Comparison of ENCODE assay signal across 8 cellular contexts in the genomic region with DNA sequence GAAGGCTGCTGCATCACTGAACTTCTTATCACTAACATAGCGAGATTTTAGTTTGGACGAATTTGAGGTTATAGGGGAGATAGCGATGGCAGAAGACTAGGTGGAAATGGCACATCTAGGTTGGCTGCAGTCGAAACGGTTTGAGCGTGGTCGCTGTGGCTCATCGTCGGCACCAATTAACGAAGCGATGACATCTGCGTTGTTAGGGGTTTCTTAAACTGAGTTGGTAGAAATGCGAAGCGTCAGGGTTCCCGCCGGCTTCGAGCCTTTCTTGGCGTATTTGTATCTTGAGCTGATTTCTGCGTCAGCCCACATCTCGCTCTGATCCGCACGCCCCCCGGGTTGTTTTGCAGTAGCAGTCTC. TPM values are rescaled to one million over a fixed set of nuclear protein-coding genes. Genes with fewer than 3 reads are reported as not detected.
DNase-seq lines count a peak whose midpoint lies in the region; ATAC-seq, FAIRE-seq and TF ChIP-seq lines count a peak whose summit lies in the region.

No MANE protein-coding gene starts in this region.

- no peak; the same call in 1 of the 2 replicates for TF ChIP-seq POLR2A in K562 (conservative IDR thresholded peaks at IDR 0.05)

- H3K9me1 ChIP-seq in K562 (ENCODE audit: control insufficient read depth, insufficient read depth, low read length), result no peaks in the 10 kb centered on the region

- POLR2A ChIA-PET in K562 (lab: Yijun Ruan, JAX), result interaction anchor here (0.6 to 2.3 kb wide), 28 partner anchors 9 to 1353 kb away, joined by 3 to 18 read pairs (median 4); a partner anchor contains a TSS

- in situ Hi-C loops in K562 (cut with MboI), result no loop called here

- H3K4me1 ChIP-seq in BE2C, result peaks cover 7% of the 10 kb centered on the region
- H3K4me1 ChIP-seq in K562 (replicated peaks in 1 of 2; ENCODE audit: control insufficient read depth in 2 of 2, insufficient read depth in 2 of 2, low read length in 2 of 2), result peaks cover 0 to 3% of the 10 kb centered on the region in 2 experiments; a peak in 3 of 5 replicates

- peak overlapping the region; percentile 63 for H2AFZ ChIP-seq in SU-DHL-6 (ENCODE audit: low read depth, low read length, severe bottlenecking)
- peak overlapping the region; percentile 96 for H2AFZ ChIP-seq in K562 (ENCODE audit: low read depth, low read length)

- no peaks in the 10 kb centered on the region for H3K9me3 ChIP-seq in BE2C
- no peaks in the 10 kb centered on the region for H3K9me3 ChIP-seq in SU-DHL-6 (ENCODE audit: insufficient read depth, low read length)
- H3K9me3 ChIP-seq in K562 (replicated peaks; ENCODE audit: control insufficient read depth, insufficient read depth, low read depth, low read length), result no peaks in the 10 kb centered on the region

- BruUV-seq in K562 (replicated peaks; lab: Mats Ljungman, UMichigan), result TSS peak; percentile 84

- peak; percentile 59 for DNase-seq in BE2C
- DNase-seq in K562 (ENCODE audit: extremely low read depth in 1 of 4, low spot score in 3 of 4), result peak in 3 of 4 experiments; percentile 11 to 57 (median 23)
- no peak for DNase-seq in kidney epithelial cell (ENCODE audit: low read depth)
- DNase-seq in stimulated activated CD4-positive, alpha-beta T cell treated with anti-CD3 and anti-CD28 coated beads, Interleukin-1b, Interleukin-23, amount 100 ng/mL, for 4 hours (ENCODE audit: low read depth in 2 of 2), result peak; percentile 24 to 25
- DNase-seq in KG1 (lab: John Stamatoyannopoulos, UW), result no peak

- CTCF ChIA-PET in K562 (lab: Yijun Ruan, JAX; ENCODE audit: low intra/inter-chr PET ratio), result no interaction called here

- 0% methylated on average over 19 of the region's 23 CpGs for WGBS in K562 (ENCODE audit: insufficient coverage, low coverage, missing lambda C conversion rate)

- TF ChIP-seq EP300 in K562 (IDR thresholded peaks at IDR 0.05; ENCODE audit: low read length), result no peak

- H3F3A ChIP-seq in SU-DHL-6 (ENCODE audit: insufficient read depth), result no peaks in the 10 kb centered on the region

- H3K36me3 ChIP-seq in BE2C (no peaks in the 10 kb centered on the region; the same call in none of the 2 replicates), SU-DHL-6 (ENCODE audit: low read length) (no peaks in the 10 kb centered on the region), K562 (ENCODE audit: control insufficient read depth, insufficient read depth, low read length) (peaks cover 19% of the 10 kb centered on the region; the same call in 1 of the 3 replicates), kidney epithelial cell (ENCODE audit: control insufficient read depth, insufficient read depth, low read length) (no peaks in the 10 kb centered on the region)

- H4K20me1 ChIP-seq in SU-DHL-6 (ENCODE audit: low read depth, low read length) (peaks cover 8% of the 10 kb centered on the region; the same call in 1 of the 2 replicates), K562 (replicated peaks; ENCODE audit: control insufficient read depth, insufficient read depth, low read length) (peaks cover 2% of the 10 kb centered on the region; the same call in 1 of the 2 replicates)

- peak overlapping the region; percentile 95 for H3K4me3 ChIP-seq in BE2C (ENCODE audit: low read depth, low read length)
- peak overlapping the region; percentile 67 for H3K4me3 ChIP-seq in SU-DHL-6 (ENCODE audit: insufficient read depth, low read length, poor library complexity, severe bottlenecking)
- peak overlapping the region; percentile 97 for H3K4me3 ChIP-seq in K562
- H3K4me3 ChIP-seq in kidney epithelial cell (ENCODE audit: low read depth, low read length), result peak overlapping the region; percentile 85

- TF ChIP-seq RAD21 in K562 (CRISPR knock-in tag; conservative IDR thresholded peaks at IDR 0.05 in 1 of 2, IDR thresholded peaks at IDR 0.05 in 1 of 2), result no peak

- no peak for FAIRE-seq in K562 (lab: Jason Lieb, UNC)

- H3K79me2 ChIP-seq in SU-DHL-6 (ENCODE audit: insufficient read depth, low read length) (peaks cover 52% of the 10 kb centered on the region), K562 (ENCODE audit: control insufficient read depth, insufficient read depth, low read length) (peaks cover 86% of the 10 kb centered on the region)

- H3K27me3 ChIP-seq in BE2C (no peaks in the 10 kb centered on the region), SU-DHL-6 (ENCODE audit: low read length) (no peaks in the 10 kb centered on the region), K562 (ENCODE audit: control insufficient read depth in 2 of 2, insufficient read depth in 2 of 2, low read length in 2 of 2) (no peaks in the 10 kb centered on the region), kidney epithelial cell (ENCODE audit: control insufficient read depth, insufficient read depth, low read length) (no peaks in the 10 kb centered on the region)

- peak overlapping the region; percentile 71 for H3K27ac ChIP-seq in SU-DHL-6 (ENCODE audit: low read depth, low read length)
- peak overlapping the region; percentile 98 for H3K27ac ChIP-seq in K562 (ENCODE audit: extremely low read depth, low read depth, low read length)

- no peaks in the 10 kb centered on the region for H3K9me2 ChIP-seq in SU-DHL-6 (replicated peaks; ENCODE audit: insufficient read depth, low read length)

- peak overlapping the region; percentile 87 for H3K9ac ChIP-seq in SU-DHL-6 (ENCODE audit: low read length)
- peak overlapping the region; percentile 96 to 98 for H3K9ac ChIP-seq in K562 (ENCODE audit: insufficient read depth in 1 of 2, low read depth in 2 of 2, low read length in 2 of 2)

- H3K4me2 ChIP-seq in SU-DHL-6 (ENCODE audit: low read depth, low read length, poor library complexity, severe bottlenecking) (peak overlapping the region; percentile 94), K562 (ENCODE audit: insufficient read depth, low read length) (peak overlapping the region; percentile 95)

- intact Hi-C loops in K562 (cut with micrococcal nuclease), result loop anchor here (5.0 to 10.0 kb wide), 4 partner anchors 51 to 1283 kb away; a partner anchor contains a TSS

- no peak for TF ChIP-seq CTCF in BE2C (IDR thresholded peaks at IDR 0.05; ENCODE audit: low read depth, low read length)
- no peak for TF ChIP-seq CTCF in SU-DHL-6 (IDR thresholded peaks at IDR 0.05; ENCODE audit: insufficient read depth, low read length, poor library complexity, severe bottlenecking)
- no peak for TF ChIP-seq CTCF in K562 (IDR thresholded peaks at IDR 0.05 in 2 of 3, conservative IDR thresholded peaks at IDR 0.05 in 1 of 3; ENCODE audit: insufficient read depth in 2 of 3, low read depth in 1 of 3, low read length in 3 of 3)
- no peak for TF ChIP-seq CTCF in kidney epithelial cell (IDR thresholded peaks at IDR 0.05; ENCODE audit: insufficient read depth, low read length, poor library complexity, severe bottlenecking)

- ATAC-seq in GM19025 (IDR thresholded peaks at IDR 0.05; ENCODE audit: low read depth, unreplicated experiment) (peak; percentile 13), HG03342 (IDR thresholded peaks at IDR 0.05; ENCODE audit: unreplicated experiment) (peak; percentile 13), K562 (peak; percentile 49)

TF ChIP-seq in K562, 482 proteins besides CTCF, POLR2A, EP300 and RAD21 (continues in another document):
- TF ChIP-seq ZNF507 (tag; conservative IDR thresholded peaks at IDR 0.05) (no peak), CREBBP (IDR thresholded peaks at IDR 0.05; ENCODE audit: low read depth, low read length) (no peak), CBFA2T2 (conservative IDR thresholded peaks at IDR 0.05) (no peak), ZBTB8A (IDR thresholded peaks at IDR 0.05; ENCODE audit: partially characterized antibody) (no peak), HDAC6 (IDR thresholded peaks at IDR 0.05; ENCODE audit: low read depth, low read length) (no peak), PTTG1 (tag; IDR thresholded peaks at IDR 0.05; ENCODE audit: low read depth) (no peak)

RNA-seq across cellular contexts. Expression of a gene that starts 0.3 kb away (rescaled TPM):
- polyA plus RNA-seq in BE2C (2012; ENCODE audit: insufficient read depth, insufficient read length, low read depth), result 1.8 TPM
- 12.5 and 19.1 TPM in 2 replicates for total RNA-seq in K562 (2011; cell fraction: chromatin; rRNA removed; ENCODE audit: low replicate concordance)
- 12.8 and 13.6 TPM in 2 replicates for total RNA-seq in K562 (2011; cell fraction: nucleolus; rRNA removed)
- 15.6 and 22.5 TPM in 2 replicates for total RNA-seq in K562 (2011; cell fraction: nucleoplasm; rRNA removed)
- total RNA-seq in K562 (2014; rRNA removed), result 3.3 and 4.5 TPM in 2 replicates
- 4.4 and 4.5 TPM in 2 replicates for total RNA-seq in K562 (2014; rRNA removed; fragmentation: Illumina TruSeq; extraction: Trizol)
- total RNA-seq in K562 (2015; rRNA removed; fragmentation: Illumina TruSeq; extraction: Trizol), result 3.9 and 5.2 TPM in 2 replicates
- total RNA-seq in K562 (2021), result 3.0 and 3.4 TPM in 2 replicates
- polyA plus RNA-seq in K562 (2011; rRNA removed), result 3.1 and 4.3 TPM in 2 replicates
- polyA plus RNA-seq in K562 (2011; cell fraction: cytosol; rRNA removed), result 2.4 and 4.8 TPM in 2 replicates
- 5.0 and 5.6 TPM in 2 replicates for polyA plus RNA-seq in K562 (2011; cell fraction: nucleus; rRNA removed)
- polyA plus RNA-seq in K562 (2012), result 3.2 and 3.7 TPM in 2 replicates
- 3.6 and 4.8 TPM in 2 replicates for polyA plus RNA-seq in K562 (2014; fragmentation: Illumina TruSeq; extraction: Trizol)
- 1 to 10 TPM; 1.9 to 4.9 TPM for polyA plus RNA-seq in K562 (2014; fragmentation: Nextera tagmentation; extraction: Ambion mirVana)
- polyA plus RNA-seq in K562 (2014; rRNA removed), result 3.4 and 3.9 TPM in 2 replicates
- polyA minus RNA-seq in K562 (2011; rRNA and poly(A)+ RNA removed), result 13.5 and 14.6 TPM in 2 replicates
- polyA minus RNA-seq in K562 (2011; cell fraction: cytosol; rRNA and poly(A)+ RNA removed), result 2.4 and 3.4 TPM in 2 replicates
- polyA minus RNA-seq in K562 (2011; cell fraction: nucleus; rRNA and poly(A)+ RNA removed), result 11.8 and 22.1 TPM in 2 replicates
- 1.6 and 2.3 TPM in 2 replicates for total RNA-seq in kidney epithelial cell

RNA-seq across cellular contexts. Expression of a gene that starts 0.8 kb away (rescaled TPM):
- polyA plus RNA-seq in BE2C (2012; ENCODE audit: insufficient read depth, insufficient read length, low read depth), result 43.2 TPM
- total RNA-seq in K562 (2011; cell fraction: chromatin; rRNA removed; ENCODE audit: low replicate concordance), result 17.0 and 37.0 TPM in 2 replicates
- 9.8 and 12.0 TPM in 2 replicates for total RNA-seq in K562 (2011; cell fraction: nucleolus; rRNA removed)
- 21.0 and 32.6 TPM in 2 replicates for total RNA-seq in K562 (2011; cell fraction: nucleoplasm; rRNA removed)
- 43.5 and 48.5 TPM in 2 replicates for total RNA-seq in K562 (2014; rRNA removed)
- 75.6 and 87.7 TPM in 2 replicates for total RNA-seq in K562 (2014; rRNA removed; fragmentation: Illumina TruSeq; extraction: Trizol)
- 64.0 and 70.7 TPM in 2 replicates for total RNA-seq in K562 (2015; rRNA removed; fragmentation: Illumina TruSeq; extraction: Trizol)
- total RNA-seq in K562 (2021), result 54.9 and 55.1 TPM in 2 replicates
- 39.3 and 55.9 TPM in 2 replicates for polyA plus RNA-seq in K562 (2011; rRNA removed)
- polyA plus RNA-seq in K562 (2011; cell fraction: cytosol; rRNA removed), result 12.3 and 16.0 TPM in 2 replicates
- polyA plus RNA-seq in K562 (2011; cell fraction: nucleus; rRNA removed), result 7.8 and 9.3 TPM in 2 replicates
- polyA plus RNA-seq in K562 (2012), result 35.3 and 35.5 TPM in 2 replicates
- polyA plus RNA-seq in K562 (2014; fragmentation: Illumina TruSeq; extraction: Trizol), result 54.9 and 65.0 TPM in 2 replicates
- 10 to 100 TPM; 17.5 to 22.3 TPM for polyA plus RNA-seq in K562 (2014; fragmentation: Nextera tagmentation; extraction: Ambion mirVana)
- 48.0 and 48.8 TPM in 2 replicates for polyA plus RNA-seq in K562 (2014; rRNA removed)
- polyA minus RNA-seq in K562 (2011; rRNA and poly(A)+ RNA removed), result 82.0 and 88.8 TPM in 2 replicates
- polyA minus RNA-seq in K562 (2011; cell fraction: cytosol; rRNA and poly(A)+ RNA removed), result 31.5 and 37.6 TPM in 2 replicates
- polyA minus RNA-seq in K562 (2011; cell fraction: nucleus; rRNA and poly(A)+ RNA removed), result 9.7 and 15.9 TPM in 2 replicates
- total RNA-seq in kidney epithelial cell, result 32.9 and 39.1 TPM in 2 replicates

Comparison
In these comparisons a context has a peak if more than half of its experiments do, and no peak if none do; other contexts are left out.
1. DNase-seq: peak in BE2C (single experiment), K562 (3 of 4) and stimulated activated CD4-positive, alpha-beta T cell treated with anti-CD3 and anti-CD28 coated beads, Interleukin-1b, Interleukin-23, amount 100 ng/mL, for 4 hours (2 of 2); none in kidney epithelial cell (single experiment) and KG1 (single experiment).
2. Peak in every context shown above with its lines, with median percentiles within 50 percentile points of each other: H3K4me3 ChIP-seq and ATAC-seq.